8 cellular contexts compared by ENCODE assay signal in the genomic region with DNA sequence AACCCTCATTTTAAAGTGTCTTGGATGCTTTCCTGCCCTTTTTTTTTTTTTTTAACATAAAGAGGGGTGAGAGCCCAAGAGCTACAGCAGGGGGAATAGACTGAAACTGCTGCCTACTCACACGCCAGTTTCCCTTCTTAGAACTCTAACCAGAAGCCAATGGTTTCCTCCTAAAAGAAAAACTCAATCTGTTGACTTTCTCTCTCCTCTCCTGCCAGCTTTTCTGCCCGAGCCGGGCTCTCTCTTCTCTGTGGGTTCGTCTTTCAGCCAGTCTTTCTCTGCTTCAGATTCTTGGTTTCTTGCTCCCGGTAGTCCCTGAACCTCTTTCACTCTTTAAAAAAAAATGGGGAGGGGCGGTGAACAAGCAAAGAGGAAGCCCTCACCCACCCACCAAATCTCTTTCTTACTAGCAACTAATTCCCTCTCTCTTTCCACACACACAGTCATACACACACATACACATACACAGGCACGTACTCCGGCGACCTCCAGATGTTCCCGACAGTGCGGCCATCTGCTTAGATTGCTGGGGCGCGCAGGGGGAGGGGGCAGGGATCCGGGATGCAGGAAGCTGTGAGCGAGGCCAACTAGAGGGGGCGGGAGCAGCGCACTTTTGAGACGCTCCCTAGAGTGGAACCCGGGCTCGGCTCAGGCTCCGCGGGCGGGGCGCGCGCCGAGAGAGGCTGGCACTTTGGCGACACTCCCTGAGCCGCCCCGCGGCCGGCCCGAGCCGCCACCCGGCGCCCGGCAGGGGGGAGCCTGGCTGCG. TPM values are rescaled to one million over a fixed set of nuclear protein-coding genes. Genes with fewer than 3 reads are reported as not detected.
DNase-seq lines count a peak whose midpoint lies in the region; ATAC-seq and TF ChIP-seq lines count a peak whose summit lies in the region.

No MANE protein-coding gene starts in this region.

- no peaks in the 10 kb centered on the region for H3K36me3 Mint-ChIP-seq in T-helper 1 cell treated with Interleukin-12 subunit alpha and Interleukin-12 subunit beta and Interleukin-4 antibody, amounts not matched to agents 30 μg/mL and 1 μg/mL, for 36 hours (ENCODE audit: low read depth)

- H3K27me3 Mint-ChIP-seq in T-helper 1 cell treated with Interleukin-12 subunit alpha and Interleukin-12 subunit beta and Interleukin-4 antibody, amounts not matched to agents 30 μg/mL and 1 μg/mL, for 36 hours (ENCODE audit: low read depth): peaks cover 66% of the 10 kb centered on the region

- intact Hi-C loops in A673 (cut with micrococcal nuclease; ENCODE audit: unreplicated experiment): loop anchor here (5.0 kb wide), 1 partner anchor 40 kb away; no protein-coding TSS in a partner anchor

- H3K9me3 ChIP-seq in A673 (ENCODE audit: low read depth, low read length, poor library complexity, severe bottlenecking): peaks cover under 1% of the 10 kb centered on the region

- H3K9me3 Mint-ChIP-seq in T-helper 1 cell treated with Interleukin-12 subunit alpha and Interleukin-12 subunit beta and Interleukin-4 antibody, amounts not matched to agents 30 μg/mL and 1 μg/mL, for 36 hours: peaks cover 8% of the 10 kb centered on the region

- TF ChIP-seq CTCF in A673 (conservative IDR thresholded peaks at IDR 0.05; ENCODE audit: low read depth, low read length): no peak
- TF ChIP-seq CTCF in GM13976 (IDR thresholded peaks at IDR 0.05; ENCODE audit: borderline replicate concordance, control extremely low read depth, extremely low read depth, insufficient read depth, missing control alignments): no peak

- POLR2A ChIA-PET in A673 (lab: Charles Lee; ENCODE audit: low non-redundant PET): no interaction called here

- no peaks in the 10 kb centered on the region for H3K27me3 ChIP-seq in A673 (replicated peaks; ENCODE audit: insufficient read depth, low read depth, low read length, poor library complexity)

- in situ Hi-C loops in GM13976 (cut with MboI; ENCODE audit: low sequenced_read_pairs, unreplicated experiment): no loop called here

- H3K27ac Mint-ChIP-seq in T-helper 1 cell treated with Interleukin-12 subunit alpha and Interleukin-12 subunit beta and Interleukin-4 antibody, amounts not matched to agents 30 μg/mL and 1 μg/mL, for 36 hours: peak overlapping the region; percentile 23

- H3K4me1 Mint-ChIP-seq in T-helper 1 cell treated with Interleukin-12 subunit alpha and Interleukin-12 subunit beta and Interleukin-4 antibody, amounts not matched to agents 30 μg/mL and 1 μg/mL, for 36 hours (ENCODE audit: low read depth): peaks cover 10% of the 10 kb centered on the region

- DNase-seq in A673 (ENCODE audit: low spot score): peak; percentile 99
- DNase-seq in GM13976 (ENCODE audit: low spot score): peak; percentile 74
- peak; percentile 79 for DNase-seq in NCI-H146 (lab: John Stamatoyannopoulos, UW)
- DNase-seq in dermis blood vessel endothelial cell: peak; percentile 92
- peak; percentile 98 for DNase-seq in left kidney (ENCODE audit: low read depth, low spot score)
- peak; percentile 64 to 74 for DNase-seq in stimulated activated CD4-positive, alpha-beta T cell treated with anti-CD3 and anti-CD28 coated beads, Interleukin-15, amount 100 ng/mL, for 48 hours (ENCODE audit: low read depth in 2 of 2)

- H3K4me1 ChIP-seq in A673 (ENCODE audit: insufficient read depth, low read length, poor library complexity, severe bottlenecking): peaks cover 27% of the 10 kb centered on the region

- BruUV-seq in A673 (replicated peaks; lab: Mats Ljungman, UMichigan): TSS peak; percentile 87

- ATAC-seq in GM18870 (IDR thresholded peaks at IDR 0.05; ENCODE audit: unreplicated experiment): no peak

- no peaks in the 10 kb centered on the region for H3K36me3 ChIP-seq in A673 (ENCODE audit: insufficient read depth, low read length, poor library complexity, severe bottlenecking)

- peak overlapping the region; percentile 96 for H3K4me3 ChIP-seq in A673 (ENCODE audit: low read depth, low read length, poor library complexity, severe bottlenecking)

- CTCF ChIA-PET in A673 (lab: Charles Lee): interaction anchor here (1.1 kb wide), 1 partner anchor 1600 kb away, joined by 4 read pairs; no protein-coding TSS in a partner anchor

- peak overlapping the region; percentile 79 for H3K4me3 Mint-ChIP-seq in T-helper 1 cell treated with Interleukin-12 subunit alpha and Interleukin-12 subunit beta and Interleukin-4 antibody, amounts not matched to agents 30 μg/mL and 1 μg/mL, for 36 hours

- H3K27ac ChIP-seq in A673 (ENCODE audit: low read depth, low read length, poor library complexity, severe bottlenecking): peak overlapping the region; percentile 92

RNA-seq across cellular contexts. Expression of a gene that starts 0.4 kb away (rescaled TPM):
- total RNA-seq in A673 (2021): 25.3 and 29.0 TPM in 2 replicates
- total RNA-seq in dermis blood vessel endothelial cell: 4.4 and 8.7 TPM in 2 replicates
